ENCODE assay signal across 8 cellular contexts in the genomic region with DNA sequence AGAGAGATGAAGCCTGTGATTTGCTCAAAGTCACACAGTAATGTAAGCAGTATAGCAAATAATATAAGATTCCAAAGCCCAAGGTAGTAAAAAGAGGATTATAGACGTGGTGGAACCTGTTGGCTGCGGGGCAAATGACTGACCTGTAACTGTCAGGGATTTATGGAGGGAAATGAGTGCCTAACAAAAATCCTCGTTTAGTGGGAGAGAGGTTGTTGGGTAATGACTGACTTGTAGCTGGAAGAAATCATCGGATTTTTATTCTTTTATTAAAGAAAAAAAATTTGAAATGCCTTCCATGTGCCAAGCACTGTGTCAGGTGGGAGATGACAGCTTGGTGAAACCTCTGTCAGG. TPM values are rescaled to one million over a fixed set of nuclear protein-coding genes. Genes with fewer than 3 reads are reported as not detected.
DNase-seq lines count a peak whose midpoint lies in the region; ATAC-seq, FAIRE-seq and TF ChIP-seq lines count a peak whose summit lies in the region.

No MANE protein-coding gene starts in this region.

- no peak for FAIRE-seq in keratinocyte (lab: Jason Lieb, UNC)

- no peak for DNase-seq in SK-N-SH
- DNase-seq in activated naive CD8-positive, alpha-beta T cell treated with anti-CD3 and anti-CD28 coated beads, Interleukin-2, amount 10 ng/mL, durations not matched to agents 7 days and 5 days = no peak
- DNase-seq in keratinocyte (ENCODE audit: low read depth, low spot score) = no peak
- DNase-seq in activated effector memory CD4-positive, alpha-beta T cell treated with Interleukin-2 at 50 U/mL for 16 hours = no peak
- no peak for DNase-seq in NCI-H345 (lab: John Stamatoyannopoulos, UW)

- no peak for ATAC-seq in SK-N-SH treated with all-trans-retinoic acid at 6 μM for 48 hours
- ATAC-seq in activated naive CD8-positive, alpha-beta T cell treated with anti-CD3 and anti-CD28 coated beads, Interleukin-2, amount 10 ng/mL, durations not matched to agents 7 days and 5 days (ENCODE audit: low read depth) = no peak
- no peak for ATAC-seq in HG03442 (IDR thresholded peaks at IDR 0.05; ENCODE audit: unreplicated experiment)

- peak overlapping the region; percentile 56 for H3K4me2 ChIP-seq in SK-N-SH
- peak overlapping the region; percentile 68 for H3K4me2 ChIP-seq in keratinocyte (ENCODE audit: control insufficient read depth, extremely low read depth, insufficient read depth, low read depth, low read length)

- TF ChIP-seq RAD21 in SK-N-SH (IDR thresholded peaks at IDR 0.05; ENCODE audit: low read length) = no peak

- peak overlapping the region; percentile 83 for H2AFZ ChIP-seq in SK-N-SH (ENCODE audit: low read depth)
- peak overlapping the region; percentile 50 for H2AFZ ChIP-seq in keratinocyte (ENCODE audit: control insufficient read depth, low read length)

- no peaks in the 10 kb centered on the region for H3K27me3 ChIP-seq in SK-N-SH (ENCODE audit: insufficient read depth)
- no peaks in the 10 kb centered on the region for H3K27me3 ChIP-seq in keratinocyte (ENCODE audit: control insufficient read depth, extremely low read depth, insufficient read depth, low read length)
- H3K27me3 ChIP-seq in subcutaneous abdominal adipose tissue (ENCODE audit: control insufficient read depth in 5 of 5, insufficient read depth in 4 of 5, low read length in 5 of 5) = no peaks in the 10 kb centered on the region

- no peaks in the 10 kb centered on the region for H3K9me1 ChIP-seq in keratinocyte (ENCODE audit: control insufficient read depth, extremely low read depth, insufficient read depth, low read length)

- no peaks in the 10 kb centered on the region for H4K20me1 ChIP-seq in SK-N-SH (ENCODE audit: insufficient read depth)
- H4K20me1 ChIP-seq in keratinocyte (ENCODE audit: control insufficient read depth, extremely low read depth, insufficient read depth, low read length) = no peaks in the 10 kb centered on the region

- H3K9me2 ChIP-seq in SK-N-SH = no peaks in the 10 kb centered on the region

- peaks cover 36% of the 10 kb centered on the region for H3K79me2 ChIP-seq in SK-N-SH (ENCODE audit: insufficient read depth)
- peaks cover 30% of the 10 kb centered on the region for H3K79me2 ChIP-seq in keratinocyte (ENCODE audit: control insufficient read depth, insufficient read depth, low read length)

- TF ChIP-seq EP300 in SK-N-SH (IDR thresholded peaks at IDR 0.05; ENCODE audit: borderline replicate concordance in 1 of 2, low read depth in 1 of 2, low read length in 1 of 2) = no peak

- 20% methylated on average over 4 of the region's 4 CpGs for WGBS in SK-N-SH (ENCODE audit: low lambda C conversion rate)

- peak overlapping the region; percentile 67; the same call in 1 of the 2 replicates for H3K9ac ChIP-seq in SK-N-SH
- H3K9ac ChIP-seq in keratinocyte (ENCODE audit: control insufficient read depth, extremely low read depth, insufficient read depth, low read length) = peak overlapping the region; percentile 80
- H3K9ac ChIP-seq in subcutaneous abdominal adipose tissue (ENCODE audit: low read length in 5 of 5) = peak overlapping the region; percentile 17 to 85 (median 68)

- peaks cover 15% of the 10 kb centered on the region for H3F3A ChIP-seq in SK-N-SH (replicated peaks; ENCODE audit: insufficient read depth)

- H3K36me3 ChIP-seq in SK-N-SH (replicated peaks in 1 of 2; ENCODE audit: control insufficient read depth in 1 of 2, insufficient read depth in 2 of 2, low read length in 1 of 2) (peaks cover 21 to 22% of the 10 kb centered on the region in 2 experiments), keratinocyte (ENCODE audit: control insufficient read depth in 2 of 2, extremely low read depth in 1 of 2, insufficient read depth in 2 of 2, low read length in 2 of 2) (peaks cover 4 to 7% of the 10 kb centered on the region in 2 experiments), subcutaneous abdominal adipose tissue (ENCODE audit: control insufficient read depth in 5 of 5, insufficient read depth in 5 of 5, low read length in 5 of 5) (peaks cover 7 to 27% (median 22%) of the 10 kb centered on the region in 5 donors)

- H3K27ac Mint-ChIP-seq in activated naive CD8-positive, alpha-beta T cell treated with anti-CD3 and anti-CD28 coated beads, Interleukin-2, amount 10 ng/mL, durations not matched to agents 7 days and 5 days = peak overlapping the region; percentile 92

- no peaks in the 10 kb centered on the region for H3K27me3 Mint-ChIP-seq in activated naive CD8-positive, alpha-beta T cell treated with anti-CD3 and anti-CD28 coated beads, Interleukin-2, amount 10 ng/mL, durations not matched to agents 7 days and 5 days

- no peaks in the 10 kb centered on the region for H3K9me3 ChIP-seq in SK-N-SH
- H3K9me3 ChIP-seq in keratinocyte (ENCODE audit: control insufficient read depth, low read depth, low read length) = no peaks in the 10 kb centered on the region
- H3K9me3 ChIP-seq in subcutaneous abdominal adipose tissue (ENCODE audit: control insufficient read depth in 5 of 5, low read length in 5 of 5) = no peaks in the 10 kb centered on the region

- peak overlapping the region; percentile 98 for H3K4me3 Mint-ChIP-seq in activated naive CD8-positive, alpha-beta T cell treated with anti-CD3 and anti-CD28 coated beads, Interleukin-2, amount 10 ng/mL, durations not matched to agents 7 days and 5 days

- no peaks in the 10 kb centered on the region for H3K9me3 Mint-ChIP-seq in activated naive CD8-positive, alpha-beta T cell treated with anti-CD3 and anti-CD28 coated beads, Interleukin-2, amount 10 ng/mL, durations not matched to agents 7 days and 5 days

- H3K4me1 Mint-ChIP-seq in activated naive CD8-positive, alpha-beta T cell treated with anti-CD3 and anti-CD28 coated beads, Interleukin-2, amount 10 ng/mL, durations not matched to agents 7 days and 5 days = peaks cover 29% of the 10 kb centered on the region

- peak overlapping the region; percentile 71 to 85 for H3K4me3 ChIP-seq in SK-N-SH (ENCODE audit: low read depth in 2 of 2, low read length in 1 of 2)
- peak overlapping the region; percentile 50 to 95 (median 87) for H3K4me3 ChIP-seq in keratinocyte (ENCODE audit: control insufficient read depth in 2 of 3, extremely low read depth in 1 of 3, insufficient read depth in 2 of 3, low read depth in 1 of 3, low read length in 3 of 3)
- H3K4me3 ChIP-seq in subcutaneous abdominal adipose tissue (ENCODE audit: low read depth in 1 of 5, low read length in 5 of 5) = peak overlapping the region; percentile 72 to 97 (median 90)

- peaks cover 11% of the 10 kb centered on the region for H3K36me3 Mint-ChIP-seq in activated naive CD8-positive, alpha-beta T cell treated with anti-CD3 and anti-CD28 coated beads, Interleukin-2, amount 10 ng/mL, durations not matched to agents 7 days and 5 days

- CTCF ChIA-PET in SK-N-SH (lab: Yijun Ruan, JAX) = interaction anchor here (1.1 to 2.7 kb wide), 5 partner anchors 10 to 199 kb away, joined by 3 to 14 read pairs (median 5); partner anchors contain the start of gene UBE2L6

- dilution Hi-C loops in keratinocyte (cut with MboI; ENCODE audit: extremely low pct_ligation_motif_present, low sequenced_read_pairs) = no loop called here

- H3K27ac ChIP-seq in SK-N-SH (ENCODE audit: low read depth in 2 of 2, low read length in 1 of 2) (peak overlapping the region; percentile 71 to 80), keratinocyte (ENCODE audit: control insufficient read depth, insufficient read depth, low read length) (peak overlapping the region; percentile 79), subcutaneous abdominal adipose tissue (ENCODE audit: low read depth, low read length) (peak overlapping the region; percentile 86)

- TF ChIP-seq CTCF in SK-N-SH (IDR thresholded peaks at IDR 0.05) = no peak
- TF ChIP-seq CTCF in keratinocyte (optimal IDR thresholded peaks at IDR 0.05 in 1 of 3, IDR thresholded peaks at IDR 0.05 in 1 of 3, conservative IDR thresholded peaks at IDR 0.05 in 1 of 3; ENCODE audit: extremely low read depth in 1 of 3, insufficient read depth in 2 of 3, low read length in 3 of 3) = no peak

- H3K4me1 ChIP-seq in SK-N-SH (ENCODE audit: control insufficient read depth in 1 of 2, insufficient read depth in 2 of 2, low read depth in 1 of 2, low read length in 1 of 2) (peaks cover 0 to 2% of the 10 kb centered on the region in 2 experiments; a peak in 2 of 4 replicates), keratinocyte (ENCODE audit: control insufficient read depth, extremely low read depth, insufficient read depth, low read length) (peaks cover 5% of the 10 kb centered on the region), subcutaneous abdominal adipose tissue (ENCODE audit: control insufficient read depth in 5 of 5, insufficient read depth in 5 of 5, low read length in 5 of 5) (peaks cover 4 to 24% (median 20%) of the 10 kb centered on the region in 5 donors)

- POLR2A ChIA-PET in SK-N-SH (lab: Yijun Ruan, JAX) = no interaction called here
- POLR2A ChIA-PET in activated naive CD8-positive, alpha-beta T cell treated with anti-CD3 and anti-CD28 coated beads, Interleukin-2, amount 10 ng/mL, durations not matched to agents 7 days and 5 days (lab: Charles Lee) = interaction anchor here (1.6 to 2.7 kb wide), 2 partner anchors 10 to 89 kb away, joined by 5 to 12 read pairs; partner anchors contain the start of gene UBE2L6

RNA-seq across cellular contexts. Expression of gene CLP1, which starts 0.6 kb away (rescaled TPM):
- polyA plus RNA-seq in SK-N-SH (2012; rRNA removed) = 18.1 and 25.8 TPM in 2 replicates
- 20.0 and 22.9 TPM in 2 replicates for polyA plus RNA-seq in SK-N-SH (2012; cell fraction: cytosol; rRNA removed)
- polyA plus RNA-seq in SK-N-SH (2012; cell fraction: nucleus; rRNA removed) = 14.7 and 19.9 TPM in 2 replicates
- total RNA-seq in activated naive CD8-positive, alpha-beta T cell treated with anti-CD3 and anti-CD28 coated beads, Interleukin-2, amount 10 ng/mL, durations not matched to agents 7 days and 5 days = 10 to 100 TPM; 17.3 to 18.2 TPM
- polyA plus RNA-seq in keratinocyte = 24.6 to 41.7 TPM (median 25.0 TPM) in 3 replicates
- polyA plus RNA-seq in keratinocyte (2011; ENCODE audit: low read depth) = 13.5 TPM
- 18.4 and 27.3 TPM in 2 replicates for polyA plus RNA-seq in keratinocyte (2011; cell fraction: cytosol; rRNA removed)
- 30.9 and 40.4 TPM in 2 replicates for polyA plus RNA-seq in keratinocyte (2011; cell fraction: nucleus; rRNA removed)
- polyA plus RNA-seq in keratinocyte (2012; ENCODE audit: low replicate concordance) = 19.0 and 19.3 TPM in 2 replicates
- polyA minus RNA-seq in keratinocyte = 10.0 to 27.2 TPM (median 23.5 TPM) in 3 replicates
- 11.5 TPM for polyA minus RNA-seq in keratinocyte (2011; cell fraction: cytosol; rRNA and poly(A)+ RNA removed)
- polyA minus RNA-seq in keratinocyte (2011; cell fraction: nucleus; rRNA and poly(A)+ RNA removed) = 12.9 and 15.7 TPM in 2 replicates

RNA-seq across cellular contexts. Expression of gene YPEL4, which starts 7.2 kb away (rescaled TPM):
- 2.3 and 2.4 TPM in 2 replicates for polyA plus RNA-seq in SK-N-SH (2012; rRNA removed)
- 1.0 and 1.1 TPM in 2 replicates for polyA plus RNA-seq in SK-N-SH (2012; cell fraction: cytosol; rRNA removed)
- polyA plus RNA-seq in SK-N-SH (2012; cell fraction: nucleus; rRNA removed) = 9.9 and 10.5 TPM in 2 replicates
- 1 to 10 TPM; 6.9 to 7.1 TPM for total RNA-seq in activated naive CD8-positive, alpha-beta T cell treated with anti-CD3 and anti-CD28 coated beads, Interleukin-2, amount 10 ng/mL, durations not matched to agents 7 days and 5 days
- polyA plus RNA-seq in keratinocyte = 0.05 to 0.14 TPM in 2 of 3 replicates, not detected in the other
- polyA plus RNA-seq in keratinocyte (2011; ENCODE audit: low read depth) = 2.7 TPM
- not detected in 2 replicates for polyA plus RNA-seq in keratinocyte (2011; cell fraction: cytosol; rRNA removed)
- 0.10 TPM in 1 of 2 replicates, not detected in the other for polyA plus RNA-seq in keratinocyte (2011; cell fraction: nucleus; rRNA removed)
- polyA plus RNA-seq in keratinocyte (2012; ENCODE audit: low replicate concordance) = 0.10 and 0.75 TPM in 2 replicates
- not detected in 3 replicates for polyA minus RNA-seq in keratinocyte
- polyA minus RNA-seq in keratinocyte (2011; cell fraction: cytosol; rRNA and poly(A)+ RNA removed) = not detected
- not detected in 2 replicates for polyA minus RNA-seq in keratinocyte (2011; cell fraction: nucleus; rRNA and poly(A)+ RNA removed)

RNA-seq across cellular contexts. Expression of gene ZDHHC5, which starts 11.0 kb away (rescaled TPM):
- polyA plus RNA-seq in SK-N-SH (2012; rRNA removed) = 46.6 and 54.8 TPM in 2 replicates
- 25.0 and 35.9 TPM in 2 replicates for polyA plus RNA-seq in SK-N-SH (2012; cell fraction: cytosol; rRNA removed)
- 40.9 and 62.8 TPM in 2 replicates for polyA plus RNA-seq in SK-N-SH (2012; cell fraction: nucleus; rRNA removed)
- 10 to 100 TPM; 76.3 to 78.4 TPM for total RNA-seq in activated naive CD8-positive, alpha-beta T cell treated with anti-CD3 and anti-CD28 coated beads, Interleukin-2, amount 10 ng/mL, durations not matched to agents 7 days and 5 days
- polyA plus RNA-seq in keratinocyte = 78.8 to 94.6 TPM (median 79.3 TPM) in 3 replicates
- polyA plus RNA-seq in keratinocyte (2011; ENCODE audit: low read depth) = 20.0 TPM
- polyA plus RNA-seq in keratinocyte (2011; cell fraction: cytosol; rRNA removed) = 42.1 and 51.9 TPM in 2 replicates
- 138 and 141 TPM in 2 replicates for polyA plus RNA-seq in keratinocyte (2011; cell fraction: nucleus; rRNA removed)
- polyA plus RNA-seq in keratinocyte (2012; ENCODE audit: low replicate concordance) = 49.6 and 67.7 TPM in 2 replicates
- 134 to 174 TPM (median 153 TPM) in 3 replicates for polyA minus RNA-seq in keratinocyte
- polyA minus RNA-seq in keratinocyte (2011; cell fraction: cytosol; rRNA and poly(A)+ RNA removed) = 51.8 TPM
- 135 and 254 TPM in 2 replicates for polyA minus RNA-seq in keratinocyte (2011; cell fraction: nucleus; rRNA and poly(A)+ RNA removed)

RNA-seq across cellular contexts. Expression of gene MED19, which starts 55.1 kb away (rescaled TPM):
- polyA plus RNA-seq in SK-N-SH (2012; rRNA removed) = 35.2 and 38.7 TPM in 2 replicates
- polyA plus RNA-seq in SK-N-SH (2012; cell fraction: cytosol; rRNA removed) = 32.2 and 33.1 TPM in 2 replicates
- polyA plus RNA-seq in SK-N-SH (2012; cell fraction: nucleus; rRNA removed) = 37.6 and 38.1 TPM in 2 replicates
- 10 to 100 TPM; 13.1 to 14.0 TPM for total RNA-seq in activated naive CD8-positive, alpha-beta T cell treated with anti-CD3 and anti-CD28 coated beads, Interleukin-2, amount 10 ng/mL, durations not matched to agents 7 days and 5 days
- 16.3 to 21.8 TPM (median 19.3 TPM) in 3 replicates for polyA plus RNA-seq in keratinocyte
- polyA plus RNA-seq in keratinocyte (2011; ENCODE audit: low read depth) = 21.2 TPM
- polyA plus RNA-seq in keratinocyte (2011; cell fraction: cytosol; rRNA removed) = 15.3 and 18.0 TPM in 2 replicates
- 15.3 and 16.4 TPM in 2 replicates for polyA plus RNA-seq in keratinocyte (2011; cell fraction: nucleus; rRNA removed)
- polyA plus RNA-seq in keratinocyte (2012; ENCODE audit: low replicate concordance) = 15.8 and 21.1 TPM in 2 replicates
- 1.8 to 6.7 TPM (median 5.9 TPM) in 3 replicates for polyA minus RNA-seq in keratinocyte
- polyA minus RNA-seq in keratinocyte (2011; cell fraction: cytosol; rRNA and poly(A)+ RNA removed) = 10.9 TPM
- polyA minus RNA-seq in keratinocyte (2011; cell fraction: nucleus; rRNA and poly(A)+ RNA removed) = 3.1 and 4.2 TPM in 2 replicates

RNA-seq across cellular contexts. Expression of gene TMX2, which starts 55.5 kb away (rescaled TPM):
- polyA plus RNA-seq in SK-N-SH (2012; rRNA removed) (88.6 and 94.6 TPM in 2 replicates), keratinocyte (92.8 to 101 TPM (median 93.6 TPM) in 3 replicates)
- 82.1 and 93.4 TPM in 2 replicates for polyA plus RNA-seq in SK-N-SH (2012; cell fraction: cytosol; rRNA removed)
- 99.7 and 117 TPM in 2 replicates for polyA plus RNA-seq in SK-N-SH (2012; cell fraction: nucleus; rRNA removed)
- total RNA-seq in activated naive CD8-positive, alpha-beta T cell treated with anti-CD3 and anti-CD28 coated beads, Interleukin-2, amount 10 ng/mL, durations not matched to agents 7 days and 5 days = 10 to 100 TPM; 61.6 to 64.7 TPM
- 43.9 TPM for polyA plus RNA-seq in keratinocyte (2011; ENCODE audit: low read depth)
- polyA plus RNA-seq in keratinocyte (2011; cell fraction: cytosol; rRNA removed) = 66.7 and 104 TPM in 2 replicates
- polyA plus RNA-seq in keratinocyte (2011; cell fraction: nucleus; rRNA removed) = 148 and 161 TPM in 2 replicates
- polyA plus RNA-seq in keratinocyte (2012; ENCODE audit: low replicate concordance) = 73.1 and 83.4 TPM in 2 replicates
- 122 to 145 TPM (median 133 TPM) in 3 replicates for polyA minus RNA-seq in keratinocyte
- 82.5 TPM for polyA minus RNA-seq in keratinocyte (2011; cell fraction: cytosol; rRNA and poly(A)+ RNA removed)
- 69.2 and 87.1 TPM in 2 replicates for polyA minus RNA-seq in keratinocyte (2011; cell fraction: nucleus; rRNA and poly(A)+ RNA removed)
